ENCODE assay signal across 12 cellular contexts in the genomic region with DNA sequence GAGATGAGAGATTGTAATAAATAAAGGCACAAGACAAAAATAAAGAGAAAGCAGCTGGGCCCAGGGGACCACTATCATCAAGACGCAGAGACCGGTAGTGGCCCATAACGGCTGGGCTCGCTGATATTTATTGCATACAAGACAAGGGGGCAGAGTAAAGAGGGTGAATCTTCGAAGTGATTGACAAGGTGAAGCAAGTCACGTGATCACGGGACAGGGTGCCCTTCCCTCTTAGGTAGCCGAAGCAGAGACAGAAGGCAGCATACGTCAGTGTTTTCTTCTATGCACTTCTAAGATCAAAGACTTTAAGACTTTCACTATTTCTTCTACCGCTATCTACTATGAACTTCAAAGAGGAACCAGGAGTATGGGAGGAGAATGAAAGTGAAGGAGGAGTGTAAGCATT. TPM values are rescaled to one million over a fixed set of nuclear protein-coding genes. Genes with fewer than 3 reads are reported as not detected.
DNase-seq lines count a peak whose midpoint lies in the region; ATAC-seq and TF ChIP-seq lines count a peak whose summit lies in the region.
"Had no signal": no experiment of that assay in that cellular context is flagged by ENCODE, and none has a peak within 500 bp of the region (broad histone marks: within the 10 kb centered on the region; RNA-seq: fewer than 3 reads in every experiment).

No MANE protein-coding gene starts in this region.

- H3K9me3 ChIP-seq in CD4-positive, CD25-positive, alpha-beta regulatory T cell (ENCODE audit: control insufficient read depth in 2 of 2, low read length in 2 of 2): no peaks in the 10 kb centered on the region

- TF ChIP-seq CTCF in foreskin keratinocyte (conservative IDR thresholded peaks at IDR 0.05): no peak

- peaks cover 25% of the 10 kb centered on the region for H3K36me3 Mint-ChIP-seq in CD4-positive, CD25-positive, alpha-beta regulatory T cell
- H3K36me3 Mint-ChIP-seq in activated T-cell treated with anti-CD3 and anti-CD28 coated beads, Interleukin-2, amount 50 U/mL, for 24 hours (ENCODE audit: low read depth): peaks cover 26% of the 10 kb centered on the region

- H3K9me3 Mint-ChIP-seq in CD4-positive, CD25-positive, alpha-beta regulatory T cell: peaks cover 0 to 4% (median 0%) of the 10 kb centered on the region in 7 donors
- no peaks in the 10 kb centered on the region for H3K9me3 Mint-ChIP-seq in activated T-cell treated with anti-CD3 and anti-CD28 coated beads, Interleukin-2, amount 50 U/mL, for 24 hours

- peaks cover 54% of the 10 kb centered on the region for H3K4me1 ChIP-seq in CD4-positive, CD25-positive, alpha-beta regulatory T cell (ENCODE audit: control insufficient read depth, insufficient read depth, low read length, poor library complexity, severe bottlenecking)
- no peaks in the 10 kb centered on the region for H3K4me1 ChIP-seq in foreskin keratinocyte

- ATAC-seq in CD4-positive, CD25-positive, alpha-beta regulatory T cell (ENCODE audit: low read depth in 2 of 2): no peak
- no peak for ATAC-seq in foreskin keratinocyte
- ATAC-seq: activated CD8-positive, alpha-beta memory T cell treated with anti-CD3 and anti-CD28 coated beads, Interleukin-2, amount 10 ng/mL, durations not matched to agents 7 days and 5 days had no signal

- no peak overlapping the region for H3K4me3 ChIP-seq in CD4-positive, CD25-positive, alpha-beta regulatory T cell (ENCODE audit: low read depth, low read length)

- H3K4me1 Mint-ChIP-seq in CD4-positive, CD25-positive, alpha-beta regulatory T cell: peaks cover 13 to 66% (median 37%) of the 10 kb centered on the region in 4 donors
- peaks cover 54% of the 10 kb centered on the region for H3K4me1 Mint-ChIP-seq in activated T-cell treated with anti-CD3 and anti-CD28 coated beads, Interleukin-2, amount 50 U/mL, for 24 hours (ENCODE audit: low read depth)

- H3K27ac ChIP-seq in CD4-positive, CD25-positive, alpha-beta regulatory T cell (ENCODE audit: insufficient read depth, low read length, poor library complexity, severe bottlenecking): no peak overlapping the region
- no peak overlapping the region for H3K27ac ChIP-seq in foreskin keratinocyte

- H3K36me3 ChIP-seq in CD4-positive, CD25-positive, alpha-beta regulatory T cell (ENCODE audit: control insufficient read depth, insufficient read depth, low read length): peaks cover 31% of the 10 kb centered on the region

- DNase-seq in CD4-positive, CD25-positive, alpha-beta regulatory T cell: peak; percentile 45 to 78 (median 58)
- DNase-seq in M059J (ENCODE audit: low read depth): peak; percentile 30
- peak; percentile 55 for DNase-seq in activated T-cell treated with anti-CD3 and anti-CD28 coated beads, Interleukin-2, amount 50 U/mL, for 24 hours
- DNase-seq in kidney tubule cell (ENCODE audit: low spot score): peak; percentile 38
- no peak for DNase-seq in hypothalamus (lab: John Stamatoyannopoulos, UW)
- no peak for DNase-seq in foreskin keratinocyte
- no peak for DNase-seq in T-helper 9 cell
- DNase-seq in RPMI8226: no peak
- DNase-seq: activated CD8-positive, alpha-beta memory T cell treated with anti-CD3 and anti-CD28 coated beads, Interleukin-2, amount 10 ng/mL, durations not matched to agents 7 days and 5 days; cortex of kidney; NCI-H2107 had no signal

- H3K27me3 Mint-ChIP-seq in CD4-positive, CD25-positive, alpha-beta regulatory T cell: peaks cover 7% of the 10 kb centered on the region
- H3K27me3 Mint-ChIP-seq in activated T-cell treated with anti-CD3 and anti-CD28 coated beads, Interleukin-2, amount 50 U/mL, for 24 hours: peaks cover 3% of the 10 kb centered on the region

- peaks cover 25% of the 10 kb centered on the region for H3K27me3 ChIP-seq in CD4-positive, CD25-positive, alpha-beta regulatory T cell (ENCODE audit: control insufficient read depth, insufficient read depth, low read length)
- peaks cover 23% of the 10 kb centered on the region for H3K27me3 ChIP-seq in foreskin keratinocyte

- H3K27ac Mint-ChIP-seq in CD4-positive, CD25-positive, alpha-beta regulatory T cell: peak overlapping the region in 2 of 3 donors; percentile 27 to 95
- peak overlapping the region; percentile 4 for H3K27ac Mint-ChIP-seq in activated T-cell treated with anti-CD3 and anti-CD28 coated beads, Interleukin-2, amount 50 U/mL, for 24 hours
- H3K27ac Mint-ChIP-seq: activated CD8-positive, alpha-beta memory T cell treated with anti-CD3 and anti-CD28 coated beads, Interleukin-2, amount 10 ng/mL, durations not matched to agents 7 days and 5 days had no signal

- peak overlapping the region; percentile 2 to 70 (median 62) for H3K4me3 Mint-ChIP-seq in CD4-positive, CD25-positive, alpha-beta regulatory T cell
- peak overlapping the region; percentile 14 for H3K4me3 Mint-ChIP-seq in activated T-cell treated with anti-CD3 and anti-CD28 coated beads, Interleukin-2, amount 50 U/mL, for 24 hours
- H3K4me3 Mint-ChIP-seq: activated CD8-positive, alpha-beta memory T cell treated with anti-CD3 and anti-CD28 coated beads, Interleukin-2, amount 10 ng/mL, durations not matched to agents 7 days and 5 days had no signal

RNA-seq across cellular contexts. Expression of a gene that starts 4.6 kb away (rescaled TPM):
- total RNA-seq in CD4-positive, CD25-positive, alpha-beta regulatory T cell: not detected
- polyA plus RNA-seq in CD4-positive, CD25-positive, alpha-beta regulatory T cell: not detected
- not detected in 2 replicates for total RNA-seq in M059J (2014; rRNA removed; shearing (Covaris generic))
- total RNA-seq in foreskin keratinocyte: 0.07 TPM in 1 of 2 replicates, not detected in the other
- polyA plus RNA-seq in foreskin keratinocyte: 0.02 and 0.03 TPM in 2 replicates
- total RNA-seq: activated CD8-positive, alpha-beta memory T cell treated with anti-CD3 and anti-CD28 coated beads, Interleukin-2, amount 10 ng/mL, durations not matched to agents 7 days and 5 days had no signal
- polyA plus RNA-seq: liver had no signal

RNA-seq across cellular contexts. Expression of a gene that starts 9.7 kb away (rescaled TPM):
- total RNA-seq in CD4-positive, CD25-positive, alpha-beta regulatory T cell: 280 TPM
- polyA plus RNA-seq in CD4-positive, CD25-positive, alpha-beta regulatory T cell: 10 to 100 TPM; 26.1 to 36.3 (median 35.5) TPM
- total RNA-seq in M059J (2014; rRNA removed; shearing (Covaris generic)): 26.6 and 41.1 TPM in 2 replicates
- 22.8 and 31.4 TPM in 2 replicates for total RNA-seq in foreskin keratinocyte
- 23.2 and 25.3 TPM in 2 replicates for polyA plus RNA-seq in foreskin keratinocyte

RNA-seq across cellular contexts. Expression of a gene that starts 31.7 kb away (rescaled TPM):
- not detected for total RNA-seq in CD4-positive, CD25-positive, alpha-beta regulatory T cell
- polyA plus RNA-seq in CD4-positive, CD25-positive, alpha-beta regulatory T cell: not detected
- not detected in 2 replicates for total RNA-seq in M059J (2014; rRNA removed; shearing (Covaris generic))
- total RNA-seq in foreskin keratinocyte: not detected in 2 replicates
- polyA plus RNA-seq in foreskin keratinocyte: not detected in 2 replicates
- total RNA-seq: activated CD8-positive, alpha-beta memory T cell treated with anti-CD3 and anti-CD28 coated beads, Interleukin-2, amount 10 ng/mL, durations not matched to agents 7 days and 5 days; liver had no signal
- polyA plus RNA-seq: liver had no signal

RNA-seq across cellular contexts. Expression of a gene that starts 53.2 kb away (rescaled TPM):
- total RNA-seq in CD4-positive, CD25-positive, alpha-beta regulatory T cell: not detected
- not detected for polyA plus RNA-seq in CD4-positive, CD25-positive, alpha-beta regulatory T cell
- not detected in 2 replicates for total RNA-seq in M059J (2014; rRNA removed; shearing (Covaris generic))
- total RNA-seq in foreskin keratinocyte: not detected in 2 replicates
- not detected in 2 replicates for polyA plus RNA-seq in foreskin keratinocyte
- total RNA-seq: activated CD8-positive, alpha-beta memory T cell treated with anti-CD3 and anti-CD28 coated beads, Interleukin-2, amount 10 ng/mL, durations not matched to agents 7 days and 5 days had no signal

Comparison
In these comparisons a context has a peak if more than half of its experiments do, and no peak if none do; other contexts are left out.
1. DNase-seq: peak in CD4-positive, CD25-positive, alpha-beta regulatory T cell (3 of 3), M059J (single experiment), activated T-cell treated with anti-CD3 and anti-CD28 coated beads, Interleukin-2, amount 50 U/mL, for 24 hours (single experiment) and kidney tubule cell (single experiment); none in hypothalamus (0 of 51), foreskin keratinocyte (0 of 2), T-helper 9 cell (single experiment) and RPMI8226 (single experiment).